ENCODE assay signal across 6 cellular contexts in the genomic region with DNA sequence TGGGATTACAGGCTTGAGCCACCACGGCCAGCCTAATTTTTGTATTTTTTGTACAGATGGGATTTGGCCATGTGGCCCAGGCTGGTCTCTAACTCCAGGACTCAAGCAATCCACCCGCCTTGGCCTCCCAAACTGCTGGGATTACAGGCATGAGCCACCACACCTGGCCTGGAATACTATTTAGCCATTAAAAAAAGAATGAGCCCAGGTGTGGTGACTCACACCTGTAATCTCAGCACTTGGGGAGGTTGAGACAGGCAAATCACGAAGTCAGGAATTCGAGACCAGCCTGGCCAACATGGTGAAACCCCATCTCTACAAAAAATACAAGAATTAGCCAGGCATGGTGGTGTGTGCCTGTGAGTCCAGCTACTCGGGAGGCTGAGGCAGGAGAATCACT. TPM values are rescaled to one million over a fixed set of nuclear protein-coding genes. Genes with fewer than 3 reads are reported as not detected.
"Had no signal": no experiment of that assay in that cellular context is flagged by ENCODE, and none has a peak within 500 bp of the region (broad histone marks: within the 10 kb centered on the region; RNA-seq: fewer than 3 reads in every experiment).

No MANE protein-coding gene starts in this region.

RNA-seq across cellular contexts. Expression of gene ACER1, which starts 17.8 kb away (rescaled TPM):
- total RNA-seq: GM23338, H1, H4, H7, H9, HFFc6 had no signal
- polyA plus RNA-seq: GM23338 had no signal
